ENCODE assay signal across 1 cellular context in genomic region chr7:36115448-36116321, GRCh38.
TF ChIP-seq lines count a peak whose summit lies in the region.

No MANE protein-coding gene starts in this region.

TF ChIP-seq in HepG2, 621 proteins besides CTCF, POLR2A, EP300 and RAD21 (continued from another document and continues in another):
- TF ChIP-seq ZNF784 (CRISPR knock-in tag; IDR thresholded peaks at IDR 0.05; ENCODE audit: borderline replicate concordance) (no peak), ZNF567 (CRISPR knock-in tag; IDR thresholded peaks at IDR 0.05; ENCODE audit: borderline replicate concordance) (no peak), HOXA7 (CRISPR knock-in tag; IDR thresholded peaks at IDR 0.05) (no peak), MED13 (CRISPR knock-in tag; IDR thresholded peaks at IDR 0.05) (no peak), MXI1 (IDR thresholded peaks at IDR 0.05; ENCODE audit: borderline replicate concordance, low read depth, low read length) (0 out of 3 replicates have a peak, but pooled peaks have one; percentile 28), ZNF792 (CRISPR knock-in tag; IDR thresholded peaks at IDR 0.05) (no peak), TARDBP (CRISPR knock-in tag; IDR thresholded peaks at IDR 0.05) (no peak), ERF (CRISPR knock-in tag; IDR thresholded peaks at IDR 0.05) (peak; percentile 20; the same call in 1 of the 2 replicates), SALL1 (CRISPR knock-in tag; IDR thresholded peaks at IDR 0.05) (peak; percentile 20; the same call in 1 of the 2 replicates), ZNF275 (CRISPR knock-in tag; IDR thresholded peaks at IDR 0.05; ENCODE audit: borderline replicate concordance) (no peak), RXRB (CRISPR knock-in tag; IDR thresholded peaks at IDR 0.05; ENCODE audit: borderline replicate concordance) (peak; percentile 29; the same call in 1 of the 2 replicates), ZNF776 (CRISPR knock-in tag; IDR thresholded peaks at IDR 0.05) (no peak), ZNF44 (CRISPR knock-in tag; IDR thresholded peaks at IDR 0.05) (no peak), ZNF549 (CRISPR knock-in tag; IDR thresholded peaks at IDR 0.05) (no peak), SMARCE1 (IDR thresholded peaks at IDR 0.05; ENCODE audit: borderline replicate concordance) (no peak), ADNP (CRISPR knock-in tag; IDR thresholded peaks at IDR 0.05) (no peak), DMAP1 (CRISPR knock-in tag; IDR thresholded peaks at IDR 0.05) (no peak), ZNF749 (CRISPR knock-in tag; IDR thresholded peaks at IDR 0.05; ENCODE audit: borderline replicate concordance) (no peak), NFE2L1 (CRISPR knock-in tag; IDR thresholded peaks at IDR 0.05; ENCODE audit: borderline replicate concordance) (no peak), ZNF563 (CRISPR knock-in tag; IDR thresholded peaks at IDR 0.05) (no peak), KMT2B (CRISPR knock-in tag; IDR thresholded peaks at IDR 0.05) (no peak), CC2D1A (CRISPR knock-in tag; IDR thresholded peaks at IDR 0.05) (no peak), MIER2 (CRISPR knock-in tag; IDR thresholded peaks at IDR 0.05) (no peak), FOXA1 (IDR thresholded peaks at IDR 0.05) (no peak), FOXA1 (CRISPR knock-in tag; IDR thresholded peaks at IDR 0.05) (no peak), ZNF235 (CRISPR knock-in tag; IDR thresholded peaks at IDR 0.05; ENCODE audit: borderline replicate concordance) (no peak), ZFP36 (IDR thresholded peaks at IDR 0.05; ENCODE audit: borderline replicate concordance, low read depth, low read length, partially characterized antibody) (no peak)
- TF ChIP-seq, protein P1, sequence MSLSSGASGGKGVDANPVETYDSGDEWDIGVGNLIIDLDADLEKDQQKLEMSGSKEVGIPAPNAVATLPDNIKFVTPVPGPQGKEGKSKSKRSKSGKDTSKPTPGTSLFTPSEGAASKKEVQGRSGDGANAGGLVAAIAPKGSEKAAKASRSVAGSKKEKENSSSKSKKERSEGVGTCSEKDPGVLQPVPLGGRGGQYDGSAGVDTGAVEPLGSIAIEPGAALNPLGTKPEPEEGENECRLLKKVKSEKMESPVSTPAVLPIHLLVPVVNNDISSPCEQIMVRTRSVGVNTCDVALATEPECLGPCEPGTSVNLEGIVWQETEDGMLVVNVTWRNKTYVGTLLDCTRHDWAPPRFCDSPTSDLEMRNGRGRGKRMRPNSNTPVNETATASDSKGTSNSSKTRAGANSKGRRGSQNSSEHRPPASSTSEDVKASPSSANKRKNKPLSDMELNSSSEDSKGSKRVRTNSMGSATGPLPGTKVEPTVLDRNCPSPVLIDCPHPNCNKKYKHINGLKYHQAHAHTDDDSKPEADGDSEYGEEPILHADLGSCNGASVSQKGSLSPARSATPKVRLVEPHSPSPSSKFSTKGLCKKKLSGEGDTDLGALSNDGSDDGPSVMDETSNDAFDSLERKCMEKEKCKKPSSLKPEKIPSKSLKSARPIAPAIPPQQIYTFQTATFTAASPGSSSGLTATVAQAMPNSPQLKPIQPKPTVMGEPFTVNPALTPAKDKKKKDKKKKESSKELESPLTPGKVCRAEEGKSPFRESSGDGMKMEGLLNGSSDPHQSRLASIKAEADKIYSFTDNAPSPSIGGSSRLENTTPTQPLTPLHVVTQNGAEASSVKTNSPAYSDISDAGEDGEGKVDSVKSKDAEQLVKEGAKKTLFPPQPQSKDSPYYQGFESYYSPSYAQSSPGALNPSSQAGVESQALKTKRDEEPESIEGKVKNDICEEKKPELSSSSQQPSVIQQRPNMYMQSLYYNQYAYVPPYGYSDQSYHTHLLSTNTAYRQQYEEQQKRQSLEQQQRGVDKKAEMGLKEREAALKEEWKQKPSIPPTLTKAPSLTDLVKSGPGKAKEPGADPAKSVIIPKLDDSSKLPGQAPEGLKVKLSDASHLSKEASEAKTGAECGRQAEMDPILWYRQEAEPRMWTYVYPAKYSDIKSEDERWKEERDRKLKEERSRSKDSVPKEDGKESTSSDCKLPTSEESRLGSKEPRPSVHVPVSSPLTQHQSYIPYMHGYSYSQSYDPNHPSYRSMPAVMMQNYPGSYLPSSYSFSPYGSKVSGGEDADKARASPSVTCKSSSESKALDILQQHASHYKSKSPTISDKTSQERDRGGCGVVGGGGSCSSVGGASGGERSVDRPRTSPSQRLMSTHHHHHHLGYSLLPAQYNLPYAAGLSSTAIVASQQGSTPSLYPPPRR (CRISPR knock-in tag; IDR thresholded peaks at IDR 0.05; ENCODE audit: borderline replicate concordance): no peak
- TF ChIP-seq, protein P2, sequence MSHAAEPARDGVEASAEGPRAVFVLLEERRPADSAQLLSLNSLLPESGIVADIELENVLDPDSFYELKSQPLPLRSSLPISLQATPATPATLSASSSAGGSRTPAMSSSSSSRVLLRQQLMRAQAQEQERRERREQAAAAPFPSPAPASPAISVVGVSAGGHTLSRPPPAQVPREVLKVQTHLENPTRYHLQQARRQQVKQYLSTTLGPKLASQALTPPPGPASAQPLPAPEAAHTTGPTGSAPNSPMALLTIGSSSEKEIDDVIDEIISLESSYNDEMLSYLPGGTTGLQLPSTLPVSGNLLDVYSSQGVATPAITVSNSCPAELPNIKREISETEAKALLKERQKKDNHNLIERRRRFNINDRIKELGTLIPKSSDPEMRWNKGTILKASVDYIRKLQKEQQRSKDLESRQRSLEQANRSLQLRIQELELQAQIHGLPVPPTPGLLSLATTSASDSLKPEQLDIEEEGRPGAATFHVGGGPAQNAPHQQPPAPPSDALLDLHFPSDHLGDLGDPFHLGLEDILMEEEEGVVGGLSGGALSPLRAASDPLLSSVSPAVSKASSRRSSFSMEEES (CRISPR knock-in tag; IDR thresholded peaks at IDR 0.05): no peak
- TF ChIP-seq, protein P3, sequence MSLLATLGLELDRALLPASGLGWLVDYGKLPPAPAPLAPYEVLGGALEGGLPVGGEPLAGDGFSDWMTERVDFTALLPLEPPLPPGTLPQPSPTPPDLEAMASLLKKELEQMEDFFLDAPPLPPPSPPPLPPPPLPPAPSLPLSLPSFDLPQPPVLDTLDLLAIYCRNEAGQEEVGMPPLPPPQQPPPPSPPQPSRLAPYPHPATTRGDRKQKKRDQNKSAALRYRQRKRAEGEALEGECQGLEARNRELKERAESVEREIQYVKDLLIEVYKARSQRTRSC (CRISPR knock-in tag; IDR thresholded peaks at IDR 0.05; ENCODE audit: low read depth): no peak
- TF ChIP-seq, protein P4, sequence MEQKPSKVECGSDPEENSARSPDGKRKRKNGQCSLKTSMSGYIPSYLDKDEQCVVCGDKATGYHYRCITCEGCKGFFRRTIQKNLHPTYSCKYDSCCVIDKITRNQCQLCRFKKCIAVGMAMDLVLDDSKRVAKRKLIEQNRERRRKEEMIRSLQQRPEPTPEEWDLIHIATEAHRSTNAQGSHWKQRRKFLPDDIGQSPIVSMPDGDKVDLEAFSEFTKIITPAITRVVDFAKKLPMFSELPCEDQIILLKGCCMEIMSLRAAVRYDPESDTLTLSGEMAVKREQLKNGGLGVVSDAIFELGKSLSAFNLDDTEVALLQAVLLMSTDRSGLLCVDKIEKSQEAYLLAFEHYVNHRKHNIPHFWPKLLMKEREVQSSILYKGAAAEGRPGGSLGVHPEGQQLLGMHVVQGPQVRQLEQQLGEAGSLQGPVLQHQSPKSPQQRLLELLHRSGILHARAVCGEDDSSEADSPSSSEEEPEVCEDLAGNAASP (CRISPR knock-in tag; IDR thresholded peaks at IDR 0.05; ENCODE audit: borderline replicate concordance): no peak
- TF ChIP-seq, protein P5, sequence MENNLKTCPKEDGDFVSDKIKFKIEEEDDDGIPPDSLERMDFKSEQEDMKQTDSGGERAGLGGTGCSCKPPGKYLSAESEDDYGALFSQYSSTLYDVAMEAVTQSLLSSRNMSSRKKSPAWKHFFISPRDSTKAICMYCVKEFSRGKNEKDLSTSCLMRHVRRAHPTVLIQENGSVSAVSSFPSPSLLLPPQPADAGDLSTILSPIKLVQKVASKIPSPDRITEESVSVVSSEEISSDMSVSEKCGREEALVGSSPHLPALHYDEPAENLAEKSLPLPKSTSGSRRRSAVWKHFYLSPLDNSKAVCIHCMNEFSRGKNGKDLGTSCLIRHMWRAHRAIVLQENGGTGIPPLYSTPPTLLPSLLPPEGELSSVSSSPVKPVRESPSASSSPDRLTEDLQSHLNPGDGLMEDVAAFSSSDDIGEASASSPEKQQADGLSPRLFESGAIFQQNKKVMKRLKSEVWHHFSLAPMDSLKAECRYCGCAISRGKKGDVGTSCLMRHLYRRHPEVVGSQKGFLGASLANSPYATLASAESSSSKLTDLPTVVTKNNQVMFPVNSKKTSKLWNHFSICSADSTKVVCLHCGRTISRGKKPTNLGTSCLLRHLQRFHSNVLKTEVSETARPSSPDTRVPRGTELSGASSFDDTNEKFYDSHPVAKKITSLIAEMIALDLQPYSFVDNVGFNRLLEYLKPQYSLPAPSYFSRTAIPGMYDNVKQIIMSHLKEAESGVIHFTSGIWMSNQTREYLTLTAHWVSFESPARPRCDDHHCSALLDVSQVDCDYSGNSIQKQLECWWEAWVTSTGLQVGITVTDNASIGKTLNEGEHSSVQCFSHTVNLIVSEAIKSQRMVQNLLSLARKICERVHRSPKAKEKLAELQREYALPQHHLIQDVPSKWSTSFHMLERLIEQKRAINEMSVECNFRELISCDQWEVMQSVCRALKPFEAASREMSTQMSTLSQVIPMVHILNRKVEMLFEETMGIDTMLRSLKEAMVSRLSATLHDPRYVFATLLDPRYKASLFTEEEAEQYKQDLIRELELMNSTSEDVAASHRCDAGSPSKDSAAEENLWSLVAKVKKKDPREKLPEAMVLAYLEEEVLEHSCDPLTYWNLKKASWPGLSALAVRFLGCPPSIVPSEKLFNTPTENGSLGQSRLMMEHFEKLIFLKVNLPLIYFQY (CRISPR knock-in tag; IDR thresholded peaks at IDR 0.05; ENCODE audit: borderline replicate concordance): no peak
- TF ChIP-seq, protein P6, sequence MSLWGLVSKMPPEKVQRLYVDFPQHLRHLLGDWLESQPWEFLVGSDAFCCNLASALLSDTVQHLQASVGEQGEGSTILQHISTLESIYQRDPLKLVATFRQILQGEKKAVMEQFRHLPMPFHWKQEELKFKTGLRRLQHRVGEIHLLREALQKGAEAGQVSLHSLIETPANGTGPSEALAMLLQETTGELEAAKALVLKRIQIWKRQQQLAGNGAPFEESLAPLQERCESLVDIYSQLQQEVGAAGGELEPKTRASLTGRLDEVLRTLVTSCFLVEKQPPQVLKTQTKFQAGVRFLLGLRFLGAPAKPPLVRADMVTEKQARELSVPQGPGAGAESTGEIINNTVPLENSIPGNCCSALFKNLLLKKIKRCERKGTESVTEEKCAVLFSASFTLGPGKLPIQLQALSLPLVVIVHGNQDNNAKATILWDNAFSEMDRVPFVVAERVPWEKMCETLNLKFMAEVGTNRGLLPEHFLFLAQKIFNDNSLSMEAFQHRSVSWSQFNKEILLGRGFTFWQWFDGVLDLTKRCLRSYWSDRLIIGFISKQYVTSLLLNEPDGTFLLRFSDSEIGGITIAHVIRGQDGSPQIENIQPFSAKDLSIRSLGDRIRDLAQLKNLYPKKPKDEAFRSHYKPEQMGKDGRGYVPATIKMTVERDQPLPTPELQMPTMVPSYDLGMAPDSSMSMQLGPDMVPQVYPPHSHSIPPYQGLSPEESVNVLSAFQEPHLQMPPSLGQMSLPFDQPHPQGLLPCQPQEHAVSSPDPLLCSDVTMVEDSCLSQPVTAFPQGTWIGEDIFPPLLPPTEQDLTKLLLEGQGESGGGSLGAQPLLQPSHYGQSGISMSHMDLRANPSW (CRISPR knock-in tag; IDR thresholded peaks at IDR 0.05; ENCODE audit: borderline replicate concordance): no peak
- TF ChIP-seq, protein P7, sequence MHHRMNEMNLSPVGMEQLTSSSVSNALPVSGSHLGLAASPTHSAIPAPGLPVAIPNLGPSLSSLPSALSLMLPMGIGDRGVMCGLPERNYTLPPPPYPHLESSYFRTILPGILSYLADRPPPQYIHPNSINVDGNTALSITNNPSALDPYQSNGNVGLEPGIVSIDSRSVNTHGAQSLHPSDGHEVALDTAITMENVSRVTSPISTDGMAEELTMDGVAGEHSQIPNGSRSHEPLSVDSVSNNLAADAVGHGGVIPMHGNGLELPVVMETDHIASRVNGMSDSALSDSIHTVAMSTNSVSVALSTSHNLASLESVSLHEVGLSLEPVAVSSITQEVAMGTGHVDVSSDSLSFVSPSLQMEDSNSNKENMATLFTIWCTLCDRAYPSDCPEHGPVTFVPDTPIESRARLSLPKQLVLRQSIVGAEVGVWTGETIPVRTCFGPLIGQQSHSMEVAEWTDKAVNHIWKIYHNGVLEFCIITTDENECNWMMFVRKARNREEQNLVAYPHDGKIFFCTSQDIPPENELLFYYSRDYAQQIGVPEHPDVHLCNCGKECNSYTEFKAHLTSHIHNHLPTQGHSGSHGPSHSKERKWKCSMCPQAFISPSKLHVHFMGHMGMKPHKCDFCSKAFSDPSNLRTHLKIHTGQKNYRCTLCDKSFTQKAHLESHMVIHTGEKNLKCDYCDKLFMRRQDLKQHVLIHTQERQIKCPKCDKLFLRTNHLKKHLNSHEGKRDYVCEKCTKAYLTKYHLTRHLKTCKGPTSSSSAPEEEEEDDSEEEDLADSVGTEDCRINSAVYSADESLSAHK (CRISPR knock-in tag; IDR thresholded peaks at IDR 0.05; ENCODE audit: borderline replicate concordance): no peak
- TF ChIP-seq, protein P8, sequence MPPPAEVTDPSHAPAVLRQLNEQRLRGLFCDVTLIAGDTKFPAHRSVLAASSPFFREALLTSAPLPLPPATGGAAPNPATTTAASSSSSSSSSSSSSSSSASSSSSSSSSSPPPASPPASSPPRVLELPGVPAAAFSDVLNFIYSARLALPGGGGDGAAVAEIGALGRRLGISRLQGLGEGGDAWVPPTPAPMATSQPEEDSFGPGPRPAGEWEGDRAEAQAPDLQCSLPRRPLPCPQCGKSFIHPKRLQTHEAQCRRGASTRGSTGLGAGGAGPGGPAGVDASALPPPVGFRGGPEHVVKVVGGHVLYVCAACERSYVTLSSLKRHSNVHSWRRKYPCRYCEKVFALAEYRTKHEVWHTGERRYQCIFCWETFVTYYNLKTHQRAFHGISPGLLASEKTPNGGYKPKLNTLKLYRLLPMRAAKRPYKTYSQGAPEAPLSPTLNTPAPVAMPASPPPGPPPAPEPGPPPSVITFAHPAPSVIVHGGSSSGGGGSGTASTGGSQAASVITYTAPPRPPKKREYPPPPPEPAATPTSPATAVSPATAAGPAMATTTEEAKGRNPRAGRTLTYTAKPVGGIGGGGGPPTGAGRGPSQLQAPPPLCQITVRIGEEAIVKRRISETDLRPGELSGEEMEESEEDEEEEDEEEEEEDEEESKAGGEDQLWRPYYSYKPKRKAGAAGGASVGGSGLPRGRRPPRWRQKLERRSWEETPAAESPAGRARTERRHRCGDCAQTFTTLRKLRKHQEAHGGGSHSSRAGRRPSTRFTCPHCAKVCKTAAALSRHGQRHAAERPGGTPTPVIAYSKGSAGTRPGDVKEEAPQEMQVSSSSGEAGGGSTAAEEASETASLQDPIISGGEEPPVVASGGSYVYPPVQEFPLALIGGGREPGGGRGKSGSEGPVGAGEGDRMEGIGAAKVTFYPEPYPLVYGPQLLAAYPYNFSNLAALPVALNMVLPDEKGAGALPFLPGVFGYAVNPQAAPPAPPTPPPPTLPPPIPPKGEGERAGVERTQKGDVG (CRISPR knock-in tag; IDR thresholded peaks at IDR 0.05; ENCODE audit: borderline replicate concordance): no peak
